Comparison of ENCODE assay signal across 18 cellular contexts in the genomic region with DNA sequence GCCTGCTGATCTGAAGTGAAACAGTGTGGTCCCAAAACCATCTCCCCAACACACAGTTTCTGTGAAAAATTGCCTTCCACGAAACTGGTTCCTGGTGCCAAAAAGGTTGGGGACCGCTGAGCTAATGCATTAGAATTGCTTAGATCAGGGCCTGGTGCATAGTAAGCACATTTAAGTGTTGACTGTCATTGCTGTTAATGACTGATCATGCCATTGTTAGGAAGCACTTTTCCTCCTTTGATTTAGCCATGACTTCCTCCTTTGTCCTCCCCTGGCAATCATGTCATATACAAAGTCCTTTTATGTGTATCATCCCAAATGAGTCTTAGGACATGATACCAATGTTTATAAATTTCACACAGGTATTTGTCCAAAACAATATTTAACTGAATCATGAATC.
"Had no signal": no experiment of that assay in that cellular context is flagged by ENCODE, and none has a peak within 500 bp of the region (broad histone marks: within the 10 kb centered on the region; RNA-seq: fewer than 3 reads in every experiment).

No MANE protein-coding gene starts in this region.

- H3K9me3 Mint-ChIP-seq: immature natural killer cell; naive thymus-derived CD8-positive, alpha-beta T cell; stimulated activated effector memory CD8-positive, alpha-beta T cell treated with anti-CD3 and anti-CD28 coated beads, Interleukin-12 subunit alpha, Interleukin-12 subunit beta, amount 100 ng/mL, for 72 hours had no signal

- H3K27me3 ChIP-seq: esophagus muscularis mucosa, gastroesophageal sphincter, right atrium auricular region, upper lobe of left lung, uterus had no signal

- H3K4me1 ChIP-seq: esophagus muscularis mucosa, gastroesophageal sphincter, tibial artery, uterus had no signal

- FAIRE-seq: endometrium, keratinocyte had no signal

- H3K27ac ChIP-seq: esophagus muscularis mucosa, gastroesophageal sphincter, right atrium auricular region, tibial artery, upper lobe of left lung, uterus had no signal

- DNase-seq: effector memory CD4-positive, alpha-beta T cell; glutamatergic neuron; immature natural killer cell; mammary epithelial cell; naive thymus-derived CD8-positive, alpha-beta T cell; stimulated activated CD4-positive, alpha-beta T cell treated with anti-CD3 and anti-CD28 coated beads, Interleukin-4, amount 100 ng/mL, for 1 hour; stimulated activated CD8-positive, alpha-beta memory T cell treated with anti-CD3 and anti-CD28 coated beads, Interleukin-4, amount 100 ng/mL, for 48 hours; stimulated activated naive CD8-positive, alpha-beta T cell treated with anti-CD3 and anti-CD28 coated beads, Interleukin-15, Interleukin-2, amounts not matched to agents 100 U/mL and 50 U/mL, for 24 hours; tibial artery; upper lobe of left lung; uterus had no signal

- H3K9me3 ChIP-seq: esophagus muscularis mucosa, gastroesophageal sphincter, right atrium auricular region, tibial artery, upper lobe of left lung, uterus had no signal

- H3K4me2 ChIP-seq: smooth muscle cell had no signal

- H3K27ac Mint-ChIP-seq: immature natural killer cell; naive thymus-derived CD8-positive, alpha-beta T cell; stimulated activated effector memory CD8-positive, alpha-beta T cell treated with anti-CD3 and anti-CD28 coated beads, Interleukin-12 subunit alpha, Interleukin-12 subunit beta, amount 100 ng/mL, for 72 hours had no signal

- H3K4me3 ChIP-seq: esophagus muscularis mucosa, gastroesophageal sphincter, right atrium auricular region, smooth muscle cell, tibial artery, upper lobe of left lung, uterus had no signal

- ATAC-seq: gastroesophageal sphincter; naive thymus-derived CD8-positive, alpha-beta T cell; stimulated activated effector memory CD8-positive, alpha-beta T cell treated with anti-CD3 and anti-CD28 coated beads, Interleukin-12 subunit alpha, Interleukin-12 subunit beta, amount 100 ng/mL, for 72 hours; stimulated activated naive CD8-positive, alpha-beta T cell treated with anti-CD3 and anti-CD28 coated beads, Interleukin-15, Interleukin-2, amounts not matched to agents 100 U/mL and 50 U/mL, for 24 hours had no signal

- H3K36me3 ChIP-seq: esophagus muscularis mucosa, gastroesophageal sphincter, right atrium auricular region, tibial artery, upper lobe of left lung, uterus had no signal

- H3K4me3 Mint-ChIP-seq: immature natural killer cell; naive thymus-derived CD8-positive, alpha-beta T cell; stimulated activated effector memory CD8-positive, alpha-beta T cell treated with anti-CD3 and anti-CD28 coated beads, Interleukin-12 subunit alpha, Interleukin-12 subunit beta, amount 100 ng/mL, for 72 hours had no signal
